Comparison of ENCODE assay signal across 8 cellular contexts in genomic region chr22:42581762-42582716, GRCh38. TPM values are rescaled to one million over a fixed set of nuclear protein-coding genes. Genes with fewer than 3 reads are reported as not detected.
DNase-seq lines count a peak whose midpoint lies in the region; ATAC-seq and TF ChIP-seq lines count a peak whose summit lies in the region.

No MANE protein-coding gene starts in this region.

- H3K4me3 Mint-ChIP-seq in activated CD4-positive, alpha-beta memory T cell treated with anti-CD3 and anti-CD28 coated beads for 36 hours, result peak overlapping the region; percentile 96

- peak; percentile 86 for DNase-seq in GM12865 (ENCODE audit: low read depth)
- peak; percentile 45 for DNase-seq in NCI-H510A treated with DMSO at 0.1 percent for 48 hours (lab: John Stamatoyannopoulos, UW)
- peak; percentile 92 for DNase-seq in activated CD4-positive, alpha-beta memory T cell treated with anti-CD3 and anti-CD28 coated beads for 36 hours
- DNase-seq in lung (ENCODE audit: low spot score), result peak; percentile 81
- DNase-seq in stimulated activated CD4-positive, alpha-beta T cell treated with anti-CD3 and anti-CD28 coated beads, TNF-alpha, amount 100 ng/mL, for 1 hour (ENCODE audit: low read depth in 3 of 3, low spot score in 1 of 3), result peak; percentile 47 to 82 (median 60)

- TF ChIP-seq CTCF in GM12865 (IDR thresholded peaks at IDR 0.05; ENCODE audit: insufficient read depth, low read depth, low read length, missing control alignments) (no peak), lung (IDR thresholded peaks at IDR 0.05; ENCODE audit: control extremely low read depth, extremely low read depth) (no peak)

- intact Hi-C loops in activated CD4-positive, alpha-beta memory T cell treated with anti-CD3 and anti-CD28 coated beads for 36 hours (cut with micrococcal nuclease), result loop anchor here (2.0 kb wide), 1 partner anchor 33 kb away; the partner anchor contains the start of gene POLDIP3

- H3K27me3 ChIP-seq in ectodermal cell (ENCODE audit: control insufficient read depth, insufficient read depth, low read length, poor library complexity, severe bottlenecking) (no peaks in the 10 kb centered on the region), lung (ENCODE audit: control insufficient read depth, insufficient read depth) (no peaks in the 10 kb centered on the region)

- peaks cover 28% of the 10 kb centered on the region for H3K36me3 Mint-ChIP-seq in activated CD4-positive, alpha-beta memory T cell treated with anti-CD3 and anti-CD28 coated beads for 36 hours

- WGBS in ectodermal cell, 2 experiments, result 8% methylated on average over 64 of the region's 64 CpGs
- 6 to 7% methylated on average over 57 to 64 of the region's 64 CpGs for WGBS in lung, 2 donors

- H3K9me3 ChIP-seq in ectodermal cell (ENCODE audit: control insufficient read depth, low read length) (no peaks in the 10 kb centered on the region), lung (ENCODE audit: control insufficient read depth in 2 of 2, insufficient read depth in 1 of 2, low read length in 1 of 2) (no peaks in the 10 kb centered on the region)

- H3K4me1 ChIP-seq in ectodermal cell (ENCODE audit: control insufficient read depth, insufficient read depth, low read length) (no peaks in the 10 kb centered on the region), lung (ENCODE audit: control insufficient read depth in 2 of 2, insufficient read depth in 2 of 2, low read length in 2 of 2) (peaks cover 0 to 3% of the 10 kb centered on the region in 2 donors)

- peak overlapping the region; percentile 83 for H3K4me3 ChIP-seq in GM12865 (ENCODE audit: low read depth, low read length)
- peak overlapping the region; percentile 75 for H3K4me3 ChIP-seq in ectodermal cell (ENCODE audit: insufficient read depth, low read depth, low read length)
- H3K4me3 ChIP-seq in lung, result peak overlapping the region; percentile 81

- CTCF ChIA-PET in activated CD4-positive, alpha-beta memory T cell treated with anti-CD3 and anti-CD28 coated beads for 36 hours (lab: Charles Lee), result interaction anchor here (1.7 kb wide), 1 partner anchor 21 kb away, joined by 4 read pairs; no protein-coding TSS in a partner anchor

- H3K27ac Mint-ChIP-seq in activated CD4-positive, alpha-beta memory T cell treated with anti-CD3 and anti-CD28 coated beads for 36 hours, result peak overlapping the region; percentile 79

- H3K9me3 Mint-ChIP-seq in activated CD4-positive, alpha-beta memory T cell treated with anti-CD3 and anti-CD28 coated beads for 36 hours, result no peaks in the 10 kb centered on the region

- H3K27ac ChIP-seq in ectodermal cell (ENCODE audit: insufficient read depth, low read depth, low read length, poor library complexity, severe bottlenecking), result peak overlapping the region; percentile 26
- peak overlapping the region in 1 of 2 donors; percentile 20 for H3K27ac ChIP-seq in lung (ENCODE audit: low read depth in 1 of 2, low read length in 1 of 2)

- POLR2A ChIA-PET in activated CD4-positive, alpha-beta memory T cell treated with anti-CD3 and anti-CD28 coated beads for 36 hours (lab: Charles Lee), result interaction anchor here (0.6 to 3.9 kb wide), 4 partner anchors 13 to 32 kb away, joined by 3 to 32 read pairs (median 5); partner anchors contain the start of gene POLDIP3

- H3K4me1 Mint-ChIP-seq in activated CD4-positive, alpha-beta memory T cell treated with anti-CD3 and anti-CD28 coated beads for 36 hours (ENCODE audit: low read depth), result peaks cover 13% of the 10 kb centered on the region

- ATAC-seq in HG03045 (IDR thresholded peaks at IDR 0.05; ENCODE audit: unreplicated experiment) (peak; percentile 54), lung (ENCODE audit: insufficient read depth, low FRiP score) (peak; percentile 94), HG02610 (IDR thresholded peaks at IDR 0.05; ENCODE audit: unreplicated experiment) (no peak)

- H3K36me3 ChIP-seq in ectodermal cell (ENCODE audit: control insufficient read depth, insufficient read depth, low read length) (peaks cover 41% of the 10 kb centered on the region), lung (ENCODE audit: control insufficient read depth in 2 of 2, insufficient read depth in 2 of 2, low read length in 2 of 2) (peaks cover 13 to 38% of the 10 kb centered on the region in 2 donors)

- no peaks in the 10 kb centered on the region for H3K27me3 Mint-ChIP-seq in activated CD4-positive, alpha-beta memory T cell treated with anti-CD3 and anti-CD28 coated beads for 36 hours

RNA-seq across cellular contexts. Expression of gene SERHL2, which starts 28.3 kb away (rescaled TPM):
- total RNA-seq in activated CD4-positive, alpha-beta memory T cell treated with anti-CD3 and anti-CD28 coated beads for 36 hours, result 1 to 10 TPM in 1 of 2 experiments, under 1 TPM in 1; 0.83 to 1.2 TPM
- polyA plus RNA-seq in ectodermal cell (2013, experiment 1 of 4), result 1.0 TPM
- 1.2 TPM for polyA plus RNA-seq in ectodermal cell (2013, experiment 2 of 4)
- 1.3 TPM for polyA plus RNA-seq in ectodermal cell (2013, experiment 3 of 4)
- polyA plus RNA-seq in ectodermal cell (2013, experiment 4 of 4), result 0.53 TPM
- total RNA-seq in lung, result 1 to 10 TPM; 2.7 to 3.3 TPM
- 1 to 10 TPM; 1.7 to 2.6 TPM for polyA plus RNA-seq in lung

RNA-seq across cellular contexts. Expression of gene POLDIP3, which starts 32.6 kb away (rescaled TPM):
- 10 to 100 TPM; 64.6 to 75.3 TPM for total RNA-seq in activated CD4-positive, alpha-beta memory T cell treated with anti-CD3 and anti-CD28 coated beads for 36 hours
- polyA plus RNA-seq in ectodermal cell (2013, experiment 1 of 4), result 112 TPM
- 102 TPM for polyA plus RNA-seq in ectodermal cell (2013, experiment 2 of 4)
- polyA plus RNA-seq in ectodermal cell (2013, experiment 3 of 4), result 84.2 TPM
- polyA plus RNA-seq in ectodermal cell (2013, experiment 4 of 4), result 88.5 TPM
- 10 to 100 TPM; 41.1 to 62.1 TPM for total RNA-seq in lung
- polyA plus RNA-seq in lung, result 10 to 100 TPM; 20.5 to 44.3 TPM

RNA-seq across cellular contexts. Expression of gene ATP5MGL, which starts 58.4 kb away (rescaled TPM):
- total RNA-seq in activated CD4-positive, alpha-beta memory T cell treated with anti-CD3 and anti-CD28 coated beads for 36 hours, result under 1 TPM; 0.38 to 0.51 TPM
- not detected for polyA plus RNA-seq in ectodermal cell (2013, experiment 1 of 4)
- not detected for polyA plus RNA-seq in ectodermal cell (2013, experiment 2 of 4)
- not detected for polyA plus RNA-seq in ectodermal cell (2013, experiment 3 of 4)
- polyA plus RNA-seq in ectodermal cell (2013, experiment 4 of 4), result 0.32 TPM
- 1 to 10 TPM in 1 of 2 donors, under 1 TPM in 1; 0.82 to 1.1 TPM for total RNA-seq in lung
- under 1 TPM in 1 of 2 donors, not detected in 1; 0.16 TPM for polyA plus RNA-seq in lung
